Comparison of ENCODE assay signal across 2 cellular contexts in genomic region chr18:58234359-58234741, GRCh38.
TF ChIP-seq lines count a peak whose summit lies in the region.

No MANE protein-coding gene starts in this region.

TF ChIP-seq in K562, 482 proteins besides CTCF, POLR2A, EP300 and RAD21 (continued from another document):
- TF ChIP-seq CHAMP1 (IDR thresholded peaks at IDR 0.05) (no peak), HMG20B (CRISPR knock-in tag; IDR thresholded peaks at IDR 0.05) (no peak), SIRT6 (IDR thresholded peaks at IDR 0.05; ENCODE audit: low read depth, low read length) (no peak), ZNF561 (CRISPR knock-in tag; conservative IDR thresholded peaks at IDR 0.05) (no peak), ZNF121 (CRISPR knock-in tag; conservative IDR thresholded peaks at IDR 0.05) (peak; percentile 65), ZNF512 (tag; IDR thresholded peaks at IDR 0.05) (0 out of 2 replicates have a peak, but pooled peaks have one; percentile 9), ZNF586 (CRISPR knock-in tag; conservative IDR thresholded peaks at IDR 0.05) (no peak)
TF ChIP-seq in K562: peak in this region for 2.

TF ChIP-seq in HepG2, 621 proteins besides CTCF, POLR2A, EP300 and RAD21 (continued from another document):
- peak; percentile 27; the same call in 1 of the 2 replicates for TF ChIP-seq THRA (CRISPR knock-in tag; IDR thresholded peaks at IDR 0.05; ENCODE audit: borderline replicate concordance)
